16 cellular contexts compared by ENCODE assay signal in the genomic region with DNA sequence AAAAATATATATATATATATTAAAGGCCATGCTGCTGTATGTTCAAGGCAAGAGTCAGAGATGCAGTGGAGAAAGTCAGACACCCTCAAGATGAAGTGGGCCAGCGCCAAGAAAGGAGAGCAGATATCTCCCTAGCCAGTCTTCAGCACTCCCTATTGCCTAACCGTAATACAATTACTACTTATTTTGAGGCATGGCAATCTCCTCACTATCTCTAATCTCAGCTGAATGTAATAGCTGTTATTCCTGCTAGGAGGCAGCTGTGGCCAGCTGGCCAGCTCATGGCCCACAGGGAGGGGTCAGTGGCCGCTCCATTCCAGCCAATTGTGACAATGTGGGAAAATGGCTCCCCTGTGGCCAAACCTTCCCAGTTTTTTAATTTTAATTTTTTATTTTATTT.
"Had no signal": no experiment of that assay in that cellular context is flagged by ENCODE, and none has a peak within 500 bp of the region (broad histone marks: within the 10 kb centered on the region; RNA-seq: fewer than 3 reads in every experiment).

No MANE protein-coding gene starts in this region.

- H3K4me3 Mint-ChIP-seq: activated naive CD8-positive, alpha-beta T cell; activated T-cell treated with anti-CD3 and anti-CD28 coated beads, Interleukin-2, amount 50 U/mL, for 4 hours; natural killer cell had no signal

- DNase-seq: activated CD4-positive, alpha-beta T cell treated with anti-CD3 and anti-CD28 coated beads, Interleukin-2, amount 50 U/mL, for 4 hours; activated CD4-positive, CD25-positive, alpha-beta regulatory T cell treated with anti-CD3 and anti-CD28 coated beads, Interleukin-2, amount 50 U/mL, for 72 hours; activated gamma-delta T cell; activated T-cell treated with anti-CD3 and anti-CD28 coated beads, Interleukin-2, amount 50 U/mL, for 4 hours; anterior cingulate cortex; colonic mucosa; esophagus squamous epithelium; hippocampal formation; mammary epithelial cell; mucosa of descending colon; natural killer cell; stimulated activated CD4-positive, alpha-beta T cell treated with anti-CD3 and anti-CD28 coated beads, Interleukin-4, amount 100 ng/mL, for 24 hours had no signal

- H3K27ac ChIP-seq: colonic mucosa, esophagus squamous epithelium, prostate gland, thyroid gland, vagina had no signal

- H3K4me3 ChIP-seq: colonic mucosa, esophagus squamous epithelium, mucosa of descending colon, prostate gland, thyroid gland, vagina had no signal

- H3K4me1 ChIP-seq: colonic mucosa, esophagus squamous epithelium, prostate gland, thyroid gland, vagina had no signal

- H3K9me3 ChIP-seq: colonic mucosa, esophagus squamous epithelium, mucosa of descending colon, prostate gland, thyroid gland, vagina had no signal

- H3K9me3 Mint-ChIP-seq: activated T-cell treated with anti-CD3 and anti-CD28 coated beads, Interleukin-2, amount 50 U/mL, for 4 hours had no signal

- H3K36me3 ChIP-seq: colonic mucosa, prostate gland, thyroid gland had no signal

- H3K27me3 Mint-ChIP-seq: activated naive CD8-positive, alpha-beta T cell had no signal

- H3K27me3 ChIP-seq: colonic mucosa, esophagus squamous epithelium, thyroid gland, vagina had no signal

- ATAC-seq: activated T-cell treated with anti-CD3 and anti-CD28 coated beads, Interleukin-2, amount 50 U/mL, for 4 hours; mucosa of descending colon; natural killer cell had no signal
